ENCODE assay signal across 8 cellular contexts in genomic region chrX:103063191-103063845, GRCh38. TPM values are rescaled to one million over a fixed set of nuclear protein-coding genes. Genes with fewer than 3 reads are reported as not detected.
DNase-seq lines count a peak whose midpoint lies in the region; ATAC-seq and TF ChIP-seq lines count a peak whose summit lies in the region.

No MANE protein-coding gene starts in this region.

- whole genome bisulfite sequencing in heart right ventricle, 2 donors = 0% methylated on average over 16 to 32 of the region's 34 CpGs
- WGBS in psoas muscle, 3 donors = 0 to 22% (median 1%) methylated on average over 9 to 28 of the region's 34 CpGs

- no peaks in the 10 kb centered on the region for H3K9me3 ChIP-seq in heart right ventricle
- H3K9me3 ChIP-seq in psoas muscle = no peaks in the 10 kb centered on the region

- H3K36me3 ChIP-seq in heart right ventricle = no peaks in the 10 kb centered on the region
- no peaks in the 10 kb centered on the region for H3K36me3 ChIP-seq in psoas muscle (ENCODE audit: insufficient read depth in 1 of 2, low read depth in 1 of 2)

- peaks cover 0 to 40% (median 0%) of the 10 kb centered on the region in 7 donors for H3K27me3 ChIP-seq in heart right ventricle
- peaks cover 0 to 24% (median 0%) of the 10 kb centered on the region in 3 donors for H3K27me3 ChIP-seq in psoas muscle (ENCODE audit: insufficient read depth in 3 of 3, low read length in 2 of 3)

- in situ Hi-C loops in SK-MEL-5 (cut with HindIII; ENCODE audit: low pct_unique_long_range_greater_than_20kb, low sequenced_read_pairs) = no loop called here

- TF ChIP-seq CTCF in heart right ventricle (IDR thresholded peaks at IDR 0.05) (no peak), fibroblast of the aortic adventitia (IDR thresholded peaks at IDR 0.05; ENCODE audit: insufficient read depth, low read length) (no peak), psoas muscle (IDR thresholded peaks at IDR 0.05) (no peak)

- H3K4me3 ChIP-seq in heart right ventricle (peak overlapping the region in 9 of 10 donors; percentile 12 to 47 (median 37)), fibroblast of the aortic adventitia (ENCODE audit: low read depth, low read length) (peak overlapping the region; percentile 9), psoas muscle (peak overlapping the region; percentile 15)

- intact Hi-C loops in heart right ventricle (cut with DNase I) (no loop called here), left ventricle myocardium superior (cut with micrococcal nuclease) (no loop called here), psoas muscle (cut with DNase I) (no loop called here)

- no peak for ATAC-seq in heart right ventricle
- no peak for ATAC-seq in left ventricle myocardium superior
- ATAC-seq in psoas muscle = no peak
- ATAC-seq in HG02588 (IDR thresholded peaks at IDR 0.05; ENCODE audit: unreplicated experiment) = no peak

- no peak for DNase-seq in heart right ventricle
- no peak for DNase-seq in left ventricle myocardium superior
- peak; percentile 18 for DNase-seq in SK-MEL-5 (ENCODE audit: low read depth, low spot score)
- DNase-seq in fibroblast of the aortic adventitia (ENCODE audit: low read depth) = peak; percentile 39
- no peak for DNase-seq in psoas muscle
- DNase-seq in HPDE6-E6E7 (ENCODE audit: extremely low spot score) = no peak
- DNase-seq in T-helper 2 cell = no peak

- H3K4me1 ChIP-seq in heart right ventricle = no peaks in the 10 kb centered on the region
- no peaks in the 10 kb centered on the region for H3K4me1 ChIP-seq in psoas muscle

- H3K27ac ChIP-seq in heart right ventricle = no peak overlapping the region
- H3K27ac ChIP-seq in psoas muscle = no peak overlapping the region

RNA-seq across cellular contexts. Expression of gene BEX1, which starts 0.7 kb away (rescaled TPM):
- total RNA-seq in heart right ventricle (10 to 100 TPM in 1 of 10 donors, 1 to 10 TPM in 7, not detected in 2; 1.5 to 19.2 (median 3.2) TPM), left ventricle myocardium superior (0.50 TPM), fibroblast of the aortic adventitia (ENCODE audit: low replicate concordance) (0.36 TPM in 1 of 2 replicates, not detected in the other), psoas muscle (under 1 TPM in 1 of 4 donors, not detected in 3; 0.48 TPM)
- polyA plus RNA-seq in heart right ventricle (1 to 10 TPM; 2.6 to 3.7 TPM), psoas muscle (under 1 TPM in 2 of 3 donors, not detected in 1; 0.12 to 0.25 TPM)
- total RNA-seq in SK-MEL-5 (2014; rRNA removed; shearing (Covaris generic)) = 5.4 and 7.2 TPM in 2 replicates
- 4.8 and 6.2 TPM in 2 replicates for polyA plus RNA-seq in SK-MEL-5 (2015; cell fraction: cytosol; rRNA removed)
- 0.76 TPM in 1 of 2 replicates, not detected in the other for polyA plus RNA-seq in SK-MEL-5 (2015; cell fraction: nucleus; rRNA removed)

RNA-seq across cellular contexts. Expression of gene NXF3, which starts 29.6 kb away (rescaled TPM):
- total RNA-seq in heart right ventricle = 1 to 10 TPM in 1 of 10 donors, under 1 TPM in 5, not detected in 4; 0.14 to 1.3 (median 0.40) TPM
- polyA plus RNA-seq in heart right ventricle = 1 to 10 TPM in 1 of 2 donors, under 1 TPM in 1; 0.10 to 1.2 TPM
- total RNA-seq in left ventricle myocardium superior = 0.20 TPM
- not detected in 2 replicates for total RNA-seq in SK-MEL-5 (2014; rRNA removed; shearing (Covaris generic))
- polyA plus RNA-seq in SK-MEL-5 (2015; cell fraction: cytosol; rRNA removed) = 0.68 and 0.72 TPM in 2 replicates
- polyA plus RNA-seq in SK-MEL-5 (2015; cell fraction: nucleus; rRNA removed) = 2.4 TPM in 1 of 2 replicates, not detected in the other
- 1.6 TPM in 1 of 2 replicates, not detected in the other for total RNA-seq in fibroblast of the aortic adventitia (ENCODE audit: low replicate concordance)
- under 1 TPM in 2 of 4 donors, not detected in 2; 0.15 to 0.32 TPM for total RNA-seq in psoas muscle
- under 1 TPM in 1 of 3 donors, not detected in 2; 0.12 TPM for polyA plus RNA-seq in psoas muscle

Comparison
In these comparisons a context has a peak if more than half of its experiments do, and no peak if none do; other contexts are left out.
1. DNase-seq: peak in SK-MEL-5 (single experiment) and fibroblast of the aortic adventitia (single experiment); none in heart right ventricle (0 of 2), left ventricle myocardium superior (single experiment), psoas muscle (0 of 2), HPDE6-E6E7 (single experiment) and T-helper 2 cell (0 of 5).
2. Peak in every context shown above with its lines, with median percentiles within 50 percentile points of each other: H3K4me3 ChIP-seq.